ENCODE assay signal across 9 cellular contexts in the genomic region with DNA sequence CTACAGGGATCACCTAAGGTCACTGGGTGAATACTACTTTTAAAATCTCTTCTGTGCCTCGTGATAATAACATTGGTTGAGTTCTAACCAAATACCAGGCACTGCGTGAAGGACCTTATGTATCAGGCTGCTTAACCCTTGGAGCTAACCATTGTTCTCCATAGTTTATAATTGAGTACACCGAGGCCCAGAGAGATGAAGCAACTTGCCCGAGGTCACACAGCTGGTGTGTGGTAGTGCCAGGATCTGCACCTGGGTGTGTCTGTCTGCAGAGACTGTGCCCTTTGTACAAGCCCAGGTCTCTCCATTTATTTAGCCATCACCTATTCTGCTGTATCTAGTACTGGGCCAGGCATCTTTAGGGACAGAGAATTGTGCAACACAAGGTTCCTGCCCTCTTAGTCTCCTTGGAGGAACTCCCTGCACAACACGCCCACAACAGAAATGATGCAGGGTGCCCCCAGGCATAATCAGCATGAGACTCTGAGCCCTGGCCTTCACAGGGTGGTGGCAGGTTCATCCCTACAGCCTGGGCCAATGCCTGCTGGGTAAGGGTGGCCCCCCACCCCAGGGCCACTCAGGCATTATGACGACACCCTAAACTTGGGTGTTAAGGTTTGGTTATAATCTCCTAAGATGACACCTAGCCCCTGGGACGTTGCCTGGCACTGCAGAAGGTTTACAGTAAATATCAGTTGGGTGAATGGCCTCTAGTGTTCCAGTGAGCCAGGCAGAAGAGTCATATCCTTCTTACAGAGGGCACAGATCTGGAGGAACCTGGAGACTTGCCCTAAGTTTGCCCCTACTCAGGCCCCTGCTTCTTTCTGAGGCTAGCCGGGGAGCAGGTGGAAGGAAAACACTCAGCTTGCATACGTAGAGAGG. TPM values are rescaled to one million over a fixed set of nuclear protein-coding genes. Genes with fewer than 3 reads are reported as not detected.
A peak's percentile ranks its signal among the peaks of the same experiment; 100 is the strongest.
DNase-seq lines count a peak whose midpoint lies in the region; ATAC-seq and TF ChIP-seq lines count a peak whose summit lies in the region.
"Had no signal": no experiment of that assay in that cellular context is flagged by ENCODE, and none has a peak within 500 bp of the region (broad histone marks: within the 10 kb centered on the region; RNA-seq: fewer than 3 reads in every experiment).

No MANE protein-coding gene starts in this region.

- peaks cover 14% of the 10 kb centered on the region for H3K4me1 Mint-ChIP-seq in Calu3 (ENCODE audit: low read depth, unreplicated experiment)

- H3K4me3 Mint-ChIP-seq in Calu3 (ENCODE audit: low read depth, unreplicated experiment) = no peak overlapping the region
- H3K4me3 Mint-ChIP-seq: WTC11 had no signal

- H3K9me3 Mint-ChIP-seq in Calu3 (ENCODE audit: low read depth, unreplicated experiment) = no peaks in the 10 kb centered on the region
- H3K9me3 Mint-ChIP-seq: WTC11 had no signal

- no TSS peak for BruUV-seq in Calu3 (replicated peaks; lab: Mats Ljungman, UMichigan)

- intact Hi-C loops in left cardiac atrium (cut with DNase I) (no loop called here), Calu3 (cut with micrococcal nuclease; ENCODE audit: unreplicated experiment) (no loop called here)

- CTCF ChIA-PET in Calu3 (lab: Charles Lee) = interaction anchor here (0.5 kb wide), 1 partner anchor 307 kb away, joined by 7 read pairs; no protein-coding TSS in a partner anchor

- ATAC-seq in left cardiac atrium = peak in 1 of 2 donors; percentile 1
- no peak for ATAC-seq in HG03108 (IDR thresholded peaks at IDR 0.05; ENCODE audit: unreplicated experiment)
- ATAC-seq: WTC11 had no signal

- peaks cover 11% of the 10 kb centered on the region for H3K27me3 Mint-ChIP-seq in Calu3 (ENCODE audit: unreplicated experiment)

- H3K27ac Mint-ChIP-seq in Calu3 (ENCODE audit: unreplicated experiment) = no peak overlapping the region
- H3K27ac Mint-ChIP-seq: WTC11 had no signal

- DNase-seq in HFF-Myc (ENCODE audit: extremely low read depth, low read depth) (no peak), amniotic epithelial cell (ENCODE audit: low read depth) (peak; percentile 39), left cardiac atrium (peak; percentile 60), cerebellum (ENCODE audit: low spot score) (no peak), Calu3 (no peak), NCI-H82 (lab: John Stamatoyannopoulos, UW) (no peak)

- peak overlapping the region in 16 of 21 experiments; percentile 1 to 72 (median 54) for H3K27ac ChIP-seq in skin epidermis

- H3K36me3 Mint-ChIP-seq in Calu3 (ENCODE audit: insufficient read depth, unreplicated experiment) = no peaks in the 10 kb centered on the region
- H3K36me3 Mint-ChIP-seq: WTC11 had no signal

- no peak for TF ChIP-seq CTCF in HFF-Myc (IDR thresholded peaks at IDR 0.05; ENCODE audit: low read depth, low read length, missing control alignments)
- TF ChIP-seq CTCF in Calu3 (IDR thresholded peaks at IDR 0.05; ENCODE audit: unreplicated experiment) = no peak

- peak overlapping the region; percentile 24 for H3K4me3 ChIP-seq in HFF-Myc (replicated peaks; ENCODE audit: low read depth, low read length)
- H3K4me3 ChIP-seq in skin epidermis = no peak overlapping the region

RNA-seq across cellular contexts. Expression of gene UNC5B, which starts 31.6 kb away (rescaled TPM):
- total RNA-seq in left cardiac atrium = 10 to 100 TPM; 12.4 to 17.7 TPM
- total RNA-seq in cerebellum = 10.7 TPM
- total RNA-seq in Calu3 (2022) = 0.07 and 0.39 TPM in 2 replicates

Comparison
In these comparisons a context has a peak if more than half of its experiments do, and no peak if none do; other contexts are left out.
1. DNase-seq: peak in amniotic epithelial cell (single experiment) and left cardiac atrium (single experiment); none in HFF-Myc (single experiment), cerebellum (single experiment), Calu3 (single experiment) and NCI-H82 (single experiment).